ENCODE assay signal across 1 cellular context in genomic region chr2:232633413-232634318, GRCh38.
TF ChIP-seq lines count a peak whose summit lies in the region.

Gene EFHD1, plus strand, starts transcription at chr2:232633604. Its CDS starts 101 bp downstream, at chr2:232633705.

TF ChIP-seq in HepG2, 621 proteins besides CTCF, POLR2A, EP300 and RAD21 (continued from another document and continues in another):
- no peak for TF ChIP-seq PRDM10 (CRISPR knock-in tag; IDR thresholded peaks at IDR 0.05; ENCODE audit: low read depth)
- TF ChIP-seq POGZ (CRISPR knock-in tag; IDR thresholded peaks at IDR 0.05) = 0 out of 2 replicates have a peak, but pooled peaks have one; percentile 22
- TF ChIP-seq ZKSCAN5 (CRISPR knock-in tag; IDR thresholded peaks at IDR 0.05) = no peak
- no peak for TF ChIP-seq PHB2 (IDR thresholded peaks at IDR 0.05; ENCODE audit: partially characterized antibody)
- no peak; the same call in 1 of the 2 replicates for TF ChIP-seq MAFG (CRISPR knock-in tag; IDR thresholded peaks at IDR 0.05)
- no peak for TF ChIP-seq ZNF460 (CRISPR knock-in tag; IDR thresholded peaks at IDR 0.05; ENCODE audit: borderline replicate concordance)
- no peak for TF ChIP-seq ARID3A (IDR thresholded peaks at IDR 0.05; ENCODE audit: low read depth, low read length)
- TF ChIP-seq PLSCR1 (CRISPR knock-in tag; IDR thresholded peaks at IDR 0.05; ENCODE audit: borderline replicate concordance) = no peak
- peak; percentile 64; the same call in 1 of the 2 replicates for TF ChIP-seq BRCA1 (CRISPR knock-in tag; IDR thresholded peaks at IDR 0.05)
- TF ChIP-seq ARID5B (CRISPR knock-in tag; IDR thresholded peaks at IDR 0.05) = peak; percentile 26; the same call in 1 of the 2 replicates
- no peak for TF ChIP-seq USF2 (IDR thresholded peaks at IDR 0.05; ENCODE audit: low read depth, low read length)
- TF ChIP-seq USF2 (CRISPR knock-in tag; IDR thresholded peaks at IDR 0.05; ENCODE audit: borderline replicate concordance) = no peak; the same call in 1 of the 2 replicates
- TF ChIP-seq ZNF138 (CRISPR knock-in tag; IDR thresholded peaks at IDR 0.05; ENCODE audit: low read depth) = peak; percentile 95
- TF ChIP-seq DNMT3B (CRISPR knock-in tag; conservative IDR thresholded peaks at IDR 0.05) = no peak
- no peak for TF ChIP-seq CBX2 (IDR thresholded peaks at IDR 0.05; ENCODE audit: low read depth, low read length)
- peak; percentile 98 for TF ChIP-seq CBX2 (CRISPR knock-in tag; IDR thresholded peaks at IDR 0.05; ENCODE audit: low read depth)
- peak; percentile 99 for TF ChIP-seq MTF2 (CRISPR knock-in tag; IDR thresholded peaks at IDR 0.05; ENCODE audit: borderline replicate concordance)
- TF ChIP-seq MIER3 (CRISPR knock-in tag; IDR thresholded peaks at IDR 0.05; ENCODE audit: borderline replicate concordance) = no peak
- 0 out of 2 replicates have a peak, but pooled peaks have one; percentile 27 for TF ChIP-seq ARID2 (CRISPR knock-in tag; IDR thresholded peaks at IDR 0.05; ENCODE audit: borderline replicate concordance)
- peak; percentile 95; the same call in 1 of the 2 replicates for TF ChIP-seq ZNF773 (CRISPR knock-in tag; IDR thresholded peaks at IDR 0.05; ENCODE audit: borderline replicate concordance)
- TF ChIP-seq ZNF879 (CRISPR knock-in tag; IDR thresholded peaks at IDR 0.05) = peak; percentile 82
- peak; percentile 95 for TF ChIP-seq SATB2 (CRISPR knock-in tag; IDR thresholded peaks at IDR 0.05)
- peak; percentile 53 for TF ChIP-seq NFE2L1 (CRISPR knock-in tag; IDR thresholded peaks at IDR 0.05; ENCODE audit: borderline replicate concordance)
- TF ChIP-seq ZNF564 (CRISPR knock-in tag; IDR thresholded peaks at IDR 0.05) = peak; percentile 89; the same call in 1 of the 2 replicates
- TF ChIP-seq ZNF143 (CRISPR knock-in tag; IDR thresholded peaks at IDR 0.05) = no peak
- TF ChIP-seq JUND (CRISPR knock-in tag; IDR thresholded peaks at IDR 0.05) = 0 out of 2 replicates have a peak, but pooled peaks have one; percentile 12
- no peak for TF ChIP-seq ZNF44 (CRISPR knock-in tag; IDR thresholded peaks at IDR 0.05)
- peak; percentile 91; the same call in 1 of the 2 replicates for TF ChIP-seq ZNF790 (CRISPR knock-in tag; IDR thresholded peaks at IDR 0.05; ENCODE audit: borderline replicate concordance)
- peak; percentile 93 for TF ChIP-seq NFATC3 (CRISPR knock-in tag; IDR thresholded peaks at IDR 0.05)
- TF ChIP-seq NCOA1 (CRISPR knock-in tag; IDR thresholded peaks at IDR 0.05) = 0 out of 2 replicates have a peak, but pooled peaks have one; percentile 65
- TF ChIP-seq SRSF9 (IDR thresholded peaks at IDR 0.05; ENCODE audit: borderline replicate concordance, insufficient read depth, low read depth, low read length, poor library complexity, severe bottlenecking) = no peak
- TF ChIP-seq ZNF678 (CRISPR knock-in tag; IDR thresholded peaks at IDR 0.05) = peak; percentile 96; the same call in 1 of the 2 replicates
- TF ChIP-seq EEA1 (CRISPR knock-in tag; IDR thresholded peaks at IDR 0.05; ENCODE audit: borderline replicate concordance) = peak; percentile 96
- peak; percentile 83; the same call in 1 of the 2 replicates for TF ChIP-seq ZNF556 (CRISPR knock-in tag; IDR thresholded peaks at IDR 0.05; ENCODE audit: borderline replicate concordance)
- TF ChIP-seq MIXL1 (CRISPR knock-in tag; IDR thresholded peaks at IDR 0.05) = no peak
- TF ChIP-seq ZNF607 (CRISPR knock-in tag; IDR thresholded peaks at IDR 0.05; ENCODE audit: borderline replicate concordance) = peak; percentile 87
- TF ChIP-seq ZNF205 (CRISPR knock-in tag; IDR thresholded peaks at IDR 0.05) = no peak
- no peak for TF ChIP-seq U2AF1 (optimal IDR thresholded peaks at IDR 0.05; ENCODE audit: low read depth, low read length)
- no peak for TF ChIP-seq ZBTB34 (CRISPR knock-in tag; IDR thresholded peaks at IDR 0.05)
- TF ChIP-seq ZNF7 (CRISPR knock-in tag; IDR thresholded peaks at IDR 0.05) = no peak
- peak; percentile 97 for TF ChIP-seq CREBL2 (CRISPR knock-in tag; IDR thresholded peaks at IDR 0.05; ENCODE audit: borderline replicate concordance)
- TF ChIP-seq ARNT2 (CRISPR knock-in tag; IDR thresholded peaks at IDR 0.05; ENCODE audit: low read depth) = peak; percentile 99
- no peak for TF ChIP-seq ZNF75D (CRISPR knock-in tag; IDR thresholded peaks at IDR 0.05; ENCODE audit: borderline replicate concordance)
- peak; percentile 79 for TF ChIP-seq PRDM15 (CRISPR knock-in tag; IDR thresholded peaks at IDR 0.05)
- no peak for TF ChIP-seq MAZ (IDR thresholded peaks at IDR 0.05; ENCODE audit: borderline replicate concordance, low read depth, low read length)
- peak; percentile 88 for TF ChIP-seq MAZ (CRISPR knock-in tag; IDR thresholded peaks at IDR 0.05; ENCODE audit: low read depth)
- peak; percentile 87; the same call in 1 of the 2 replicates for TF ChIP-seq ZNF839 (CRISPR knock-in tag; IDR thresholded peaks at IDR 0.05; ENCODE audit: borderline replicate concordance)
- peak; percentile 95 for TF ChIP-seq TEAD2 (CRISPR knock-in tag; IDR thresholded peaks at IDR 0.05)
- TF ChIP-seq ZNF510 (CRISPR knock-in tag; IDR thresholded peaks at IDR 0.05; ENCODE audit: low read depth) = peak; percentile 72; the same call in 1 of the 2 replicates
- TF ChIP-seq ZNF496 (CRISPR knock-in tag; IDR thresholded peaks at IDR 0.05; ENCODE audit: insufficient replicate concordance) = no peak
